ENCODE assay signal across 1 cellular context in the genomic region with DNA sequence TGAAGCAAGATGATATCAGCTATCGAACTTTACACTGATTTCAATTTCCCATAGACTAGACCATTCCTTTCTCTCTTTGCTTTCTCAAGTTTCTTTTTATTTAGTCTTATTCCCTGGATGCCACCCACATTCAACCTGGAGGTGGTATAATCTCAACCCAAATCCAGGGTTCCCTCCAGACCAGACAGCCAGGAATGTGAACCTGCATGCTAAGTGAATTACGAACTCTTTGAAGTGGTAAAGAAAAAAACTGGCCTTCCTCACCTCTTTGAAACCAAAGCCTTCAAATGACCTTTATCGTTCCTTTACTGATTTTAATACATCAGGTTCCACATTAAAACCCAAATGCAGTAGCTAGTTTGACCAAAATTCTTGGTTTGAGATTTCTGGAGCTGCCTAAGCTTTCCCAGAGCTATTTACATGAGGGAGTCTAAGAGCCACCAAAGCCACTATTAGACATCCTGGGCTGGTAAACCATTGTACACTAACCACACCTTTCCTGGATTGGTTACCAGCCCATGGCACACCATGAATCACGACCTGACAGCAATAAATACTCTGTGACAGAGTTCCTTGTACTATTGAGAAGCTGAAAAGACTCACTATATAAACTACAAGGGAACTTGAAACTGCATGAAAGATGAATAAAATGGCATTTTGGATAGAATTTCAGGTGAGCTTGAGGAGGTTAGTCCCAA.
TF ChIP-seq lines count a peak whose summit lies in the region.

No MANE protein-coding gene starts in this region.

TF ChIP-seq in HepG2, 621 proteins besides CTCF, POLR2A, EP300 and RAD21:
- no peak for TF ChIP-seq SAP130 (CRISPR knock-in tag; IDR thresholded peaks at IDR 0.05; ENCODE audit: low read depth)
- no peak for TF ChIP-seq ARHGAP35 (CRISPR knock-in tag; IDR thresholded peaks at IDR 0.05; ENCODE audit: borderline replicate concordance)
